ENCODE assay signal across 27 cellular contexts in the genomic region with DNA sequence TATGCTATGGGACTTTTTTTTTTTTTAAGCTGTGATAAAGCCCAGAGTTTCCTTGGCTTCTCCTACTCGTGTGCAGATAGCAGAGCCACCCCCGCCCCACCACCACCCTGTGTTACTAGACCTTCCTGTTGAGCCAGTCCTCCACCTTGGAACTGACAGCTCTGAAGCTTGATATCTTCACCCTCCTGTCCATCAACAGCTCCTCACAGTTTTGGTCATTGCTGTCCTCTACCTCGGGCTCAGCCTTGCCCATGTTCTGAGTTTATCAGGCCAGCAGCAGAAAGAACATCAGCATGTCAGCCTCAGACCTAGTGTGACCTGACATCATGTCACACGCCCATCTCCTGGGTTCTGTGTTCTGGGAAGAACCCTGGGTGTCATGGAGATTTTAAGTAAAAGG.
DNase-seq lines count a peak whose midpoint lies in the region; ATAC-seq, FAIRE-seq and TF ChIP-seq lines count a peak whose summit lies in the region.
"Had no signal": no experiment of that assay in that cellular context is flagged by ENCODE, and none has a peak within 500 bp of the region (broad histone marks: within the 10 kb centered on the region; RNA-seq: fewer than 3 reads in every experiment).

No MANE protein-coding gene starts in this region.

- POLR2A ChIA-PET in K562 (lab: Yijun Ruan, JAX): interaction anchor here (0.6 kb wide), 3 partner anchors 10 to 441 kb away, joined by 3 to 4 read pairs (median 3); a partner anchor contains a TSS

- CTCF ChIA-PET in K562 (lab: Yijun Ruan, JAX; ENCODE audit: low intra/inter-chr PET ratio): no interaction called here

- 0% methylated on average over 4 of the region's 4 CpGs for WGBS in K562 (ENCODE audit: insufficient coverage, low coverage, missing lambda C conversion rate)
- WGBS in stomach, 5 donors: 33 to 51% (median 47%) methylated on average over 3 to 4 of the region's 4 CpGs

- no peaks in the 10 kb centered on the region for H4K20me1 ChIP-seq in K562 (replicated peaks; ENCODE audit: control insufficient read depth, insufficient read depth, low read length)

- peak; percentile 64 for ATAC-seq in K562
- ATAC-seq: activated T-helper 17 cell treated with anti-CD3 and anti-CD28 coated beads, Interleukin-2, amount 50 U/mL, for 72 hours; effector memory CD8-positive, alpha-beta T cell; stimulated activated naive CD8-positive, alpha-beta T cell treated with anti-CD3 and anti-CD28 coated beads, Interleukin-15, Interleukin-2, amounts not matched to agents 100 U/mL and 50 U/mL, for 24 hours had no signal

- H3K4me3 ChIP-seq in K562: no peak overlapping the region
- H3K4me3 ChIP-seq in right atrium auricular region: no peak overlapping the region
- H3K4me3 ChIP-seq in stomach: no peak overlapping the region
- H3K4me3 ChIP-seq: neural progenitor cell, tibial nerve had no signal

- H2AFZ ChIP-seq in K562 (ENCODE audit: low read depth, low read length): peak overlapping the region; percentile 15; the same call in 1 of the 2 replicates
- H2AFZ ChIP-seq: neural progenitor cell had no signal

- H3K79me2 ChIP-seq in K562 (ENCODE audit: control insufficient read depth, insufficient read depth, low read length): no peaks in the 10 kb centered on the region

- TF ChIP-seq EP300 in K562 (IDR thresholded peaks at IDR 0.05; ENCODE audit: low read length): no peak
- TF ChIP-seq EP300 in stomach (IDR thresholded peaks at IDR 0.05): no peak

- intact Hi-C loops in K562 (cut with micrococcal nuclease): no loop called here
- intact Hi-C loops in stomach (cut with DNase I; ENCODE audit: low total_unique reads): no loop called here
- intact Hi-C loops in posterior cingulate gyrus (cut with DNase I): loop anchor here (5.0 kb wide), 1 partner anchor 168 kb away; a partner anchor contains a TSS

- H3K4me2 ChIP-seq in K562 (ENCODE audit: insufficient read depth, low read length): no peak overlapping the region
- H3K4me2 ChIP-seq: neural progenitor cell, SK-N-SH had no signal

- H3K9me3 ChIP-seq in K562 (replicated peaks; ENCODE audit: control insufficient read depth, insufficient read depth, low read depth, low read length): no peaks in the 10 kb centered on the region
- no peaks in the 10 kb centered on the region for H3K9me3 ChIP-seq in right atrium auricular region
- no peaks in the 10 kb centered on the region for H3K9me3 ChIP-seq in stomach
- H3K9me3 ChIP-seq: SK-N-SH, tibial nerve had no signal

- in situ Hi-C loops in K562 (cut with MboI): loop anchor here (10.0 to 25.0 kb wide), 2 partner anchors 406 to 698 kb away; no protein-coding TSS in a partner anchor

- H3K36me3 ChIP-seq in K562 (ENCODE audit: control insufficient read depth, insufficient read depth, low read length) (no peaks in the 10 kb centered on the region), right atrium auricular region (no peaks in the 10 kb centered on the region), stomach (no peaks in the 10 kb centered on the region)
- H3K36me3 ChIP-seq: neural progenitor cell, tibial nerve had no signal

- H3K9ac ChIP-seq in K562 (ENCODE audit: insufficient read depth in 1 of 2, low read depth in 2 of 2, low read length in 2 of 2): no peak overlapping the region
- H3K9ac ChIP-seq: neural progenitor cell, SK-N-SH had no signal

- TF ChIP-seq RAD21 in K562 (CRISPR knock-in tag; conservative IDR thresholded peaks at IDR 0.05 in 1 of 2, IDR thresholded peaks at IDR 0.05 in 1 of 2): no peak

- H3K27ac ChIP-seq in K562 (ENCODE audit: extremely low read depth, low read depth, low read length): no peak overlapping the region
- H3K27ac ChIP-seq in right atrium auricular region: peak overlapping the region; percentile 76
- H3K27ac ChIP-seq in stomach: peak overlapping the region in 3 of 5 donors; percentile 1 to 84 (median 2)
- H3K27ac ChIP-seq: neural progenitor cell, tibial nerve had no signal

- H3K27me3 ChIP-seq in K562 (ENCODE audit: control insufficient read depth in 2 of 2, insufficient read depth in 2 of 2, low read length in 2 of 2) (peaks cover 2 to 7% of the 10 kb centered on the region in 2 experiments; a peak in 2 of 5 replicates), right atrium auricular region (no peaks in the 10 kb centered on the region), stomach (no peaks in the 10 kb centered on the region)
- H3K27me3 ChIP-seq: neural progenitor cell, tibial nerve had no signal

- peaks cover 0 to 5% of the 10 kb centered on the region in 2 experiments; a peak in 2 of 5 replicates for H3K4me1 ChIP-seq in K562 (replicated peaks in 1 of 2; ENCODE audit: control insufficient read depth in 2 of 2, insufficient read depth in 2 of 2, low read length in 2 of 2)
- H3K4me1 ChIP-seq in right atrium auricular region: peaks cover 0 to 24% of the 10 kb centered on the region in 2 donors
- H3K4me1 ChIP-seq in stomach: peaks cover 19 to 55% (median 29%) of the 10 kb centered on the region in 4 donors

- TF ChIP-seq POLR2A in K562 (conservative IDR thresholded peaks at IDR 0.05) (no peak), stomach (IDR thresholded peaks at IDR 0.05) (no peak)

- TF ChIP-seq CTCF in K562 (IDR thresholded peaks at IDR 0.05 in 2 of 3, conservative IDR thresholded peaks at IDR 0.05 in 1 of 3; ENCODE audit: insufficient read depth in 2 of 3, low read depth in 1 of 3, low read length in 3 of 3) (no peak), right atrium auricular region (IDR thresholded peaks at IDR 0.05) (no peak), stomach (IDR thresholded peaks at IDR 0.05) (no peak)

- H3K9me1 ChIP-seq in K562 (ENCODE audit: control insufficient read depth, insufficient read depth, low read length): no peaks in the 10 kb centered on the region

- no TSS peak for BruUV-seq in K562 (replicated peaks; lab: Mats Ljungman, UMichigan)

- FAIRE-seq in K562 (lab: Jason Lieb, UNC): peak; percentile 71
- FAIRE-seq: colon had no signal

- DNase-seq in DMS53 (lab: John Stamatoyannopoulos, UW) (peak; percentile 63), DMS53 treated with DMSO at 0.1 percent for 48 hours (lab: John Stamatoyannopoulos, UW; ENCODE audit: unreplicated experiment) (no peak), K562 (ENCODE audit: extremely low read depth in 1 of 4, low spot score in 3 of 4) (peak; percentile 32 to 66 (median 44)), right atrium auricular region (ENCODE audit: low spot score) (no peak), stomach (no peak), NCI-H82 (lab: John Stamatoyannopoulos, UW) (no peak), DMS79 treated with DMSO at 0.1 percent for 48 hours (lab: John Stamatoyannopoulos, UW) (no peak), posterior cingulate gyrus (no peak)
- DNase-seq: 8988T; activated CD4-positive, alpha-beta T cell treated with anti-CD3 and anti-CD28 coated beads, Interleukin-2, amount 50 U/mL, for 1 hour; activated naive CD8-positive, alpha-beta T cell treated with anti-CD3 and anti-CD28 coated beads for 36 hours; AML-193; effector memory CD8-positive, alpha-beta T cell; glutamatergic neuron; Kasumi-1; NCI-H1048; NCI-H2029 treated with DMSO at 0.1 percent for 48 hours; NCI-H446 treated with DMSO at 0.1 percent for 48 hours; NK-92 treated with Interleukin-12 subunit alpha and Interleukin-12 subunit beta, amount 100 ng/mL, for 24 hours; SK-N-SH; stimulated activated CD4-positive, alpha-beta T cell treated with anti-CD3 and anti-CD28 coated beads, Interleukin-4, amount 100 ng/mL, for 24 hours; stimulated activated naive CD8-positive, alpha-beta T cell treated with anti-CD3 and anti-CD28 coated beads, Interleukin-15, Interleukin-2, amounts not matched to agents 100 U/mL and 50 U/mL, for 24 hours; T-helper 2 cell had no signal

TF ChIP-seq in K562, 482 proteins besides CTCF, POLR2A, EP300 and RAD21 (continues in another document):
- TF ChIP-seq BACH1 (tag; IDR thresholded peaks at IDR 0.05) (no peak), RUNX1 (IDR thresholded peaks at IDR 0.05; ENCODE audit: low read depth) (no peak), GATAD2A (IDR thresholded peaks at IDR 0.05) (no peak), SIN3B (IDR thresholded peaks at IDR 0.05; ENCODE audit: low read depth) (no peak)
- TF ChIP-seq, protein P1, sequence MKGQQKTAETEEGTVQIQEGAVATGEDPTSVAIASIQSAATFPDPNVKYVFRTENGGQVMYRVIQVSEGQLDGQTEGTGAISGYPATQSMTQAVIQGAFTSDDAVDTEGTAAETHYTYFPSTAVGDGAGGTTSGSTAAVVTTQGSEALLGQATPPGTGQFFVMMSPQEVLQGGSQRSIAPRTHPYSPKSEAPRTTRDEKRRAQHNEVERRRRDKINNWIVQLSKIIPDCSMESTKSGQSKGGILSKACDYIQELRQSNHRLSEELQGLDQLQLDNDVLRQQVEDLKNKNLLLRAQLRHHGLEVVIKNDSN (CRISPR knock-in tag; IDR thresholded peaks at IDR 0.05): no peak
- TF ChIP-seq, protein P2, sequence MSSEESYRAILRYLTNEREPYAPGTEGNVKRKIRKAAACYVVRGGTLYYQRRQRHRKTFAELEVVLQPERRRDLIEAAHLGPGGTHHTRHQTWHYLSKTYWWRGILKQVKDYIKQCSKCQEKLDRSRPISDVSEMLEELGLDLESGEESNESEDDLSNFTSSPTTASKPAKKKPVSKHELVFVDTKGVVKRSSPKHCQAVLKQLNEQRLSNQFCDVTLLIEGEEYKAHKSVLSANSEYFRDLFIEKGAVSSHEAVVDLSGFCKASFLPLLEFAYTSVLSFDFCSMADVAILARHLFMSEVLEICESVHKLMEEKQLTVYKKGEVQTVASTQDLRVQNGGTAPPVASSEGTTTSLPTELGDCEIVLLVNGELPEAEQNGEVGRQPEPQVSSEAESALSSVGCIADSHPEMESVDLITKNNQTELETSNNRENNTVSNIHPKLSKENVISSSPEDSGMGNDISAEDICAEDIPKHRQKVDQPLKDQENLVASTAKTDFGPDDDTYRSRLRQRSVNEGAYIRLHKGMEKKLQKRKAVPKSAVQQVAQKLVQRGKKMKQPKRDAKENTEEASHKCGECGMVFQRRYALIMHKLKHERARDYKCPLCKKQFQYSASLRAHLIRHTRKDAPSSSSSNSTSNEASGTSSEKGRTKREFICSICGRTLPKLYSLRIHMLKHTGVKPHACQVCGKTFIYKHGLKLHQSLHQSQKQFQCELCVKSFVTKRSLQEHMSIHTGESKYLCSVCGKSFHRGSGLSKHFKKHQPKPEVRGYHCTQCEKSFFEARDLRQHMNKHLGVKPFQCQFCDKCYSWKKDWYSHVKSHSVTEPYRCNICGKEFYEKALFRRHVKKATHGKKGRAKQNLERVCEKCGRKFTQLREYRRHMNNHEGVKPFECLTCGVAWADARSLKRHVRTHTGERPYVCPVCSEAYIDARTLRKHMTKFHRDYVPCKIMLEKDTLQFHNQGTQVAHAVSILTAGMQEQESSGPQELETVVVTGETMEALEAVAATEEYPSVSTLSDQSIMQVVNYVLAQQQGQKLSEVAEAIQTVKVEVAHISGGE (CRISPR knock-in tag; IDR thresholded peaks at IDR 0.05): no peak
- TF ChIP-seq, protein P3, sequence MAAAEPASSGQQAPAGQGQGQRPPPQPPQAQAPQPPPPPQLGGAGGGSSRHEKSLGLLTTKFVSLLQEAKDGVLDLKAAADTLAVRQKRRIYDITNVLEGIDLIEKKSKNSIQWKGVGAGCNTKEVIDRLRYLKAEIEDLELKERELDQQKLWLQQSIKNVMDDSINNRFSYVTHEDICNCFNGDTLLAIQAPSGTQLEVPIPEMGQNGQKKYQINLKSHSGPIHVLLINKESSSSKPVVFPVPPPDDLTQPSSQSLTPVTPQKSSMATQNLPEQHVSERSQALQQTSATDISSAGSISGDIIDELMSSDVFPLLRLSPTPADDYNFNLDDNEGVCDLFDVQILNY (CRISPR knock-in tag; IDR thresholded peaks at IDR 0.05): no peak

Comparison
In these comparisons a context has a peak if more than half of its experiments do, and no peak if none do; other contexts are left out.
1. DNase-seq: peak in DMS53 (single experiment) and K562 (4 of 4); none in DMS53 treated with DMSO at 0.1 percent for 48 hours (single experiment), right atrium auricular region (single experiment), stomach (single experiment), NCI-H82 (single experiment), DMS79 treated with DMSO at 0.1 percent for 48 hours (single experiment) and posterior cingulate gyrus (0 of 10).